8 cellular contexts compared by ENCODE assay signal in the genomic region with DNA sequence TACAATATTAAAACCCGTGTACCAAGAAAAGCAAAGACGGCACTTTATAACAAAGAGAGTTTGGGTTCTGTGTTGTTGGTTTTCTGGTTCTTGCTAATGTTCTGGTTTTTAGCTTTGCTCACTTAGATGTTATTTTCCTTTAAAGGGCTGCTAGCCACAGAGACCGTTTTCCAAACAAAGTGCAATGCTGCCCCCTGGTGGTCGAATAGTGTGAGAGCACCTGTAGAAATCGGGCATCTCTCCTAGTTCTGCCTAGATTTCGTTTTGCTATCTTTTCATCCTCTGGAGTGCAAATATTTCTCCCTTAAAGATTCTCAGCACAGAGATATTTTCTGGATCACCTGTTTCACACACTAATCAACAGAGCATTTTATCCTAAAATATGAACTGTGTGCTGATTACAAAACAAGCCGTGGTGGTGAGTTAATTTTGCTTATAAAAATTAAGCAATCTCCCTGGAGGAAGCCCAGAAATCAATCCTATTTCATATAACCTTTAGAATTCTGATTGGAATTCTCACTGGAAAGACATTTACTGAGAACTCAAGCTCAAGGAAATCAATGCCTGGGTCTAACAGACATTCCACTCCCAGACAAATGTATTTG.
DNase-seq lines count a peak whose midpoint lies in the region; ATAC-seq and TF ChIP-seq lines count a peak whose summit lies in the region.

No MANE protein-coding gene starts in this region.

- H3K27me3 ChIP-seq in suprapubic skin: no peaks in the 10 kb centered on the region

- no peak overlapping the region for H3K27ac ChIP-seq in suprapubic skin

- H3K36me3 ChIP-seq in suprapubic skin: no peaks in the 10 kb centered on the region

- TF ChIP-seq POLR2A in suprapubic skin (IDR thresholded peaks at IDR 0.05): no peak

- no peaks in the 10 kb centered on the region for H3K9me3 ChIP-seq in suprapubic skin

- peak; percentile 75 for ATAC-seq in GM21737 (IDR thresholded peaks at IDR 0.05; ENCODE audit: unreplicated experiment)

- DNase-seq in Daoy (ENCODE audit: low read depth): peak; percentile 53
- peak; percentile 72 for DNase-seq in Kasumi-1 (lab: John Stamatoyannopoulos, UW)
- DNase-seq in RPMI7951 (ENCODE audit: low read depth): peak; percentile 53
- peak; percentile 39 to 40 for DNase-seq in activated T-helper 1 cell treated with anti-CD3 and anti-CD28 coated beads, Interleukin-2, amount 50 U/mL, for 16 hours (ENCODE audit: low read depth in 1 of 2, low spot score in 1 of 2)
- DNase-seq in fibroblast of the aortic adventitia (ENCODE audit: low read depth): peak; percentile 92
- peak; percentile 68 for DNase-seq in occipital lobe (lab: John Stamatoyannopoulos, UW)
- peak; percentile 80 to 88 for DNase-seq in suprapubic skin (ENCODE audit: low spot score in 2 of 2)

- peaks cover 9% of the 10 kb centered on the region for H3K4me1 ChIP-seq in suprapubic skin

- TF ChIP-seq CTCF in fibroblast of the aortic adventitia (IDR thresholded peaks at IDR 0.05; ENCODE audit: insufficient read depth, low read length) (peak; percentile 80), suprapubic skin (IDR thresholded peaks at IDR 0.05) (peak; percentile 72 to 90)

- 7% methylated on average over 7 of the region's 7 CpGs for WGBS in suprapubic skin

- TF ChIP-seq EP300 in suprapubic skin (IDR thresholded peaks at IDR 0.05): no peak

- H3K4me3 ChIP-seq in fibroblast of the aortic adventitia (ENCODE audit: low read depth, low read length) (no peak overlapping the region), suprapubic skin (no peak overlapping the region)

Comparison
In these comparisons a context has a peak if more than half of its experiments do, and no peak if none do; other contexts are left out.
1. DNase-seq: peak in every context shown above with its lines; median percentile 92 in fibroblast of the aortic adventitia; 84 in suprapubic skin; 72 in Kasumi-1; 68 in occipital lobe; 53 in Daoy; 53 in RPMI7951; 40 in activated T-helper 1 cell treated with anti-CD3 and anti-CD28 coated beads, Interleukin-2, amount 50 U/mL, for 16 hours.